Comparison of ENCODE assay signal across 1 cellular context in the genomic region with DNA sequence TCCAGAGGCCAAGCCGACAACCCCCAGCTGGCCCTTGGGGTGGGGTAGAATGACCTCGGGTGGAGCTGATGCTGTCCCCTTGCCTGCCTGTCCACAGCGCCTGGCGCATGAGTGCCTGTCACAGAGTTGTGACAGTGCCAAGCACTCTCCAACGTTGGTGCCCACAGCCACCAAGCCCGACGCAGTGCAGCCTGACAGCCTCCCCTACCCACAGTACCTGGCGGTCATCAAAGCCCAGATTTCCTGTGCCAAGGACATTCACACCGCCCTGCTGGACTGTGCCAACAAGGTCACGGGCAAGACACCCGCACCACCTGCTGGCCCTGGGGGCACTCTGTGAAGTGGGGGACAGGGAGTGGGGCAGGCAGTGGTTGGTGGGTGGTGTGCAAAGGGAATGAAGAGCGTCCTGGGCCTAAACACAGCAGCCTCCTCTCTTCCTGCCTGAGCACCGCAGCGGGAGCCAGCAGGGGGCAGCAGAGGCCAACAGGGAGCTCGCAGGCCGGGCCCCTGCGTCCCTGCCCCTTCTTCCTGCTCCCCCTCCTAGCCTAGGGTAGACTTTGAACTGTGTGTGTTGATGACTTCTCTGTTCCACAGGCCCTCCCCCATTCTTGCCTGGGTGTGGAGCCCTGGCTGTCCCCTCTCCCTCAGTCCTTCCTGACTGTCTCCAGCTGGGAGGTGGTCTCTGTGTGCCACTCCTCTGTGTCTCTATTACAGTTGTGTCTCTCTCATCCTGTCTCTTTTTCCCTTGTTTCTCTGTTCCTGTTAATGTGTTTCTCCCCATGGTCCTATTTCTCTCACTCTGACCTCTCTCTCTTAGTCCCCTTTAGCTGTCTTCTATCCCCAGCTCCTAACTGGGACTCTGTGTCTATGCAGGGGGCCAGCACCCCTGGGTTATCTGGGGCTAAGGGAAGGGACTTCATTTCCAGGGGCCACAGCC.
A peak's percentile ranks its signal among the peaks of the same experiment; 100 is the strongest.
TF ChIP-seq lines count a peak whose summit lies in the region.

No MANE protein-coding gene starts in this region.

TF ChIP-seq in GM12878, 131 proteins besides CTCF, POLR2A, EP300 and RAD21 (continued from another document):
- TF ChIP-seq, protein P1, sequence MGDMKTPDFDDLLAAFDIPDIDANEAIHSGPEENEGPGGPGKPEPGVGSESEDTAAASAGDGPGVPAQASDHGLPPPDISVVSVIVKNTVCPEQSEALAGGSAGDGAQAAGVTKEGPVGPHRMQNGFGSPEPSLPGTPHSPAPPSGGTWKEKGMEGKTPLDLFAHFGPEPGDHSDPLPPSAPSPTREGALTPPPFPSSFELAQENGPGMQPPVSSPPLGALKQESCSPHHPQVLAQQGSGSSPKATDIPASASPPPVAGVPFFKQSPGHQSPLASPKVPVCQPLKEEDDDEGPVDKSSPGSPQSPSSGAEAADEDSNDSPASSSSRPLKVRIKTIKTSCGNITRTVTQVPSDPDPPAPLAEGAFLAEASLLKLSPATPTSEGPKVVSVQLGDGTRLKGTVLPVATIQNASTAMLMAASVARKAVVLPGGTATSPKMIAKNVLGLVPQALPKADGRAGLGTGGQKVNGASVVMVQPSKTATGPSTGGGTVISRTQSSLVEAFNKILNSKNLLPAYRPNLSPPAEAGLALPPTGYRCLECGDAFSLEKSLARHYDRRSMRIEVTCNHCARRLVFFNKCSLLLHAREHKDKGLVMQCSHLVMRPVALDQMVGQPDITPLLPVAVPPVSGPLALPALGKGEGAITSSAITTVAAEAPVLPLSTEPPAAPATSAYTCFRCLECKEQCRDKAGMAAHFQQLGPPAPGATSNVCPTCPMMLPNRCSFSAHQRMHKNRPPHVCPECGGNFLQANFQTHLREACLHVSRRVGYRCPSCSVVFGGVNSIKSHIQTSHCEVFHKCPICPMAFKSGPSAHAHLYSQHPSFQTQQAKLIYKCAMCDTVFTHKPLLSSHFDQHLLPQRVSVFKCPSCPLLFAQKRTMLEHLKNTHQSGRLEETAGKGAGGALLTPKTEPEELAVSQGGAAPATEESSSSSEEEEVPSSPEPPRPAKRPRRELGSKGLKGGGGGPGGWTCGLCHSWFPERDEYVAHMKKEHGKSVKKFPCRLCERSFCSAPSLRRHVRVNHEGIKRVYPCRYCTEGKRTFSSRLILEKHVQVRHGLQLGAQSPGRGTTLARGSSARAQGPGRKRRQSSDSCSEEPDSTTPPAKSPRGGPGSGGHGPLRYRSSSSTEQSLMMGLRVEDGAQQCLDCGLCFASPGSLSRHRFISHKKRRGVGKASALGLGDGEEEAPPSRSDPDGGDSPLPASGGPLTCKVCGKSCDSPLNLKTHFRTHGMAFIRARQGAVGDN (IDR thresholded peaks at IDR 0.05) = peak; percentile 54
- peak; percentile 41; the same call in 1 of the 2 replicates for TF ChIP-seq PAX5 (IDR thresholded peaks at IDR 0.05; ENCODE audit: borderline replicate concordance, low read depth, low read length)
- peak; percentile 73 for TF ChIP-seq CHD2 (IDR thresholded peaks at IDR 0.05; ENCODE audit: borderline replicate concordance, low read depth, low read length)
- TF ChIP-seq ATF2 (IDR thresholded peaks at IDR 0.05; ENCODE audit: low read length) = no peak
- TF ChIP-seq TCF12 (IDR thresholded peaks at IDR 0.05; ENCODE audit: low read depth, low read length) = 0 out of 2 replicates have a peak, but pooled peaks have one; percentile 9
- TF ChIP-seq ZNF592 (IDR thresholded peaks at IDR 0.05) = peak; percentile 75; the same call in 1 of the 2 replicates
- TF ChIP-seq ZZZ3 (IDR thresholded peaks at IDR 0.05; ENCODE audit: control insufficient read depth, insufficient read length, low read depth) = no peak
- peak; percentile 57; the same call in 1 of the 2 replicates for TF ChIP-seq ATF7 (IDR thresholded peaks at IDR 0.05; ENCODE audit: low read depth)
- TF ChIP-seq, protein P2, sequence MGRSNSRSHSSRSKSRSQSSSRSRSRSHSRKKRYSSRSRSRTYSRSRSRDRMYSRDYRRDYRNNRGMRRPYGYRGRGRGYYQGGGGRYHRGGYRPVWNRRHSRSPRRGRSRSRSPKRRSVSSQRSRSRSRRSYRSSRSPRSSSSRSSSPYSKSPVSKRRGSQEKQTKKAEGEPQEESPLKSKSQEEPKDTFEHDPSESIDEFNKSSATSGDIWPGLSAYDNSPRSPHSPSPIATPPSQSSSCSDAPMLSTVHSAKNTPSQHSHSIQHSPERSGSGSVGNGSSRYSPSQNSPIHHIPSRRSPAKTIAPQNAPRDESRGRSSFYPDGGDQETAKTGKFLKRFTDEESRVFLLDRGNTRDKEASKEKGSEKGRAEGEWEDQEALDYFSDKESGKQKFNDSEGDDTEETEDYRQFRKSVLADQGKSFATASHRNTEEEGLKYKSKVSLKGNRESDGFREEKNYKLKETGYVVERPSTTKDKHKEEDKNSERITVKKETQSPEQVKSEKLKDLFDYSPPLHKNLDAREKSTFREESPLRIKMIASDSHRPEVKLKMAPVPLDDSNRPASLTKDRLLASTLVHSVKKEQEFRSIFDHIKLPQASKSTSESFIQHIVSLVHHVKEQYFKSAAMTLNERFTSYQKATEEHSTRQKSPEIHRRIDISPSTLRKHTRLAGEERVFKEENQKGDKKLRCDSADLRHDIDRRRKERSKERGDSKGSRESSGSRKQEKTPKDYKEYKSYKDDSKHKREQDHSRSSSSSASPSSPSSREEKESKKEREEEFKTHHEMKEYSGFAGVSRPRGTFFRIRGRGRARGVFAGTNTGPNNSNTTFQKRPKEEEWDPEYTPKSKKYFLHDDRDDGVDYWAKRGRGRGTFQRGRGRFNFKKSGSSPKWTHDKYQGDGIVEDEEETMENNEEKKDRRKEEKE (IDR thresholded peaks at IDR 0.05) = no peak
- no peak for TF ChIP-seq NRF1 (conservative IDR thresholded peaks at IDR 0.05; ENCODE audit: low read depth, low read length)
- peak; percentile 13; the same call in 1 of the 2 replicates for TF ChIP-seq SPI1 (IDR thresholded peaks at IDR 0.05; ENCODE audit: borderline replicate concordance, insufficient read depth, low read depth, low read length)
- TF ChIP-seq IKZF1 (conservative IDR thresholded peaks at IDR 0.05) = peak; percentile 52
- TF ChIP-seq SIN3A (IDR thresholded peaks at IDR 0.05; ENCODE audit: low read depth, low read length) = peak; percentile 68; the same call in 1 of the 2 replicates
- peak; percentile 83 for TF ChIP-seq YY1 (IDR thresholded peaks at IDR 0.05; ENCODE audit: low read depth, low read length)
- TF ChIP-seq MLLT1 (IDR thresholded peaks at IDR 0.05) = peak; percentile 89
- no peak for TF ChIP-seq CREM (IDR thresholded peaks at IDR 0.05; ENCODE audit: low read depth)
- no peak for TF ChIP-seq SUZ12 (IDR thresholded peaks at IDR 0.05; ENCODE audit: unreplicated experiment)
- TF ChIP-seq, protein P3, sequence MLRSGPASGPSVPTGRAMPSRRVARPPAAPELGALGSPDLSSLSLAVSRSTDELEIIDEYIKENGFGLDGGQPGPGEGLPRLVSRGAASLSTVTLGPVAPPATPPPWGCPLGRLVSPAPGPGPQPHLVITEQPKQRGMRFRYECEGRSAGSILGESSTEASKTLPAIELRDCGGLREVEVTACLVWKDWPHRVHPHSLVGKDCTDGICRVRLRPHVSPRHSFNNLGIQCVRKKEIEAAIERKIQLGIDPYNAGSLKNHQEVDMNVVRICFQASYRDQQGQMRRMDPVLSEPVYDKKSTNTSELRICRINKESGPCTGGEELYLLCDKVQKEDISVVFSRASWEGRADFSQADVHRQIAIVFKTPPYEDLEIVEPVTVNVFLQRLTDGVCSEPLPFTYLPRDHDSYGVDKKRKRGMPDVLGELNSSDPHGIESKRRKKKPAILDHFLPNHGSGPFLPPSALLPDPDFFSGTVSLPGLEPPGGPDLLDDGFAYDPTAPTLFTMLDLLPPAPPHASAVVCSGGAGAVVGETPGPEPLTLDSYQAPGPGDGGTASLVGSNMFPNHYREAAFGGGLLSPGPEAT (IDR thresholded peaks at IDR 0.05; ENCODE audit: low read depth) = peak; percentile 54; the same call in 1 of the 2 replicates
- TF ChIP-seq BRCA1 (IDR thresholded peaks at IDR 0.05; ENCODE audit: low read depth, low read length) = no peak
- TF ChIP-seq, protein P4, sequence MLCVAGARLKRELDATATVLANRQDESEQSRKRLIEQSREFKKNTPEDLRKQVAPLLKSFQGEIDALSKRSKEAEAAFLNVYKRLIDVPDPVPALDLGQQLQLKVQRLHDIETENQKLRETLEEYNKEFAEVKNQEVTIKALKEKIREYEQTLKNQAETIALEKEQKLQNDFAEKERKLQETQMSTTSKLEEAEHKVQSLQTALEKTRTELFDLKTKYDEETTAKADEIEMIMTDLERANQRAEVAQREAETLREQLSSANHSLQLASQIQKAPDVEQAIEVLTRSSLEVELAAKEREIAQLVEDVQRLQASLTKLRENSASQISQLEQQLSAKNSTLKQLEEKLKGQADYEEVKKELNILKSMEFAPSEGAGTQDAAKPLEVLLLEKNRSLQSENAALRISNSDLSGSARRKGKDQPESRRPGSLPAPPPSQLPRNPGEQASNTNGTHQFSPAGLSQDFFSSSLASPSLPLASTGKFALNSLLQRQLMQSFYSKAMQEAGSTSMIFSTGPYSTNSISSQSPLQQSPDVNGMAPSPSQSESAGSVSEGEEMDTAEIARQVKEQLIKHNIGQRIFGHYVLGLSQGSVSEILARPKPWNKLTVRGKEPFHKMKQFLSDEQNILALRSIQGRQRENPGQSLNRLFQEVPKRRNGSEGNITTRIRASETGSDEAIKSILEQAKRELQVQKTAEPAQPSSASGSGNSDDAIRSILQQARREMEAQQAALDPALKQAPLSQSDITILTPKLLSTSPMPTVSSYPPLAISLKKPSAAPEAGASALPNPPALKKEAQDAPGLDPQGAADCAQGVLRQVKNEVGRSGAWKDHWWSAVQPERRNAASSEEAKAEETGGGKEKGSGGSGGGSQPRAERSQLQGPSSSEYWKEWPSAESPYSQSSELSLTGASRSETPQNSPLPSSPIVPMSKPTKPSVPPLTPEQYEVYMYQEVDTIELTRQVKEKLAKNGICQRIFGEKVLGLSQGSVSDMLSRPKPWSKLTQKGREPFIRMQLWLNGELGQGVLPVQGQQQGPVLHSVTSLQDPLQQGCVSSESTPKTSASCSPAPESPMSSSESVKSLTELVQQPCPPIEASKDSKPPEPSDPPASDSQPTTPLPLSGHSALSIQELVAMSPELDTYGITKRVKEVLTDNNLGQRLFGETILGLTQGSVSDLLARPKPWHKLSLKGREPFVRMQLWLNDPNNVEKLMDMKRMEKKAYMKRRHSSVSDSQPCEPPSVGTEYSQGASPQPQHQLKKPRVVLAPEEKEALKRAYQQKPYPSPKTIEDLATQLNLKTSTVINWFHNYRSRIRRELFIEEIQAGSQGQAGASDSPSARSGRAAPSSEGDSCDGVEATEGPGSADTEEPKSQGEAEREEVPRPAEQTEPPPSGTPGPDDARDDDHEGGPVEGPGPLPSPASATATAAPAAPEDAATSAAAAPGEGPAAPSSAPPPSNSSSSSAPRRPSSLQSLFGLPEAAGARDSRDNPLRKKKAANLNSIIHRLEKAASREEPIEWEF (IDR thresholded peaks at IDR 0.05; ENCODE audit: insufficient replicate concordance, low read depth, low read length) = no peak
- TF ChIP-seq IRF4 (IDR thresholded peaks at IDR 0.05; ENCODE audit: low read depth, low read length) = no peak; the same call in 1 of the 2 replicates
- TF ChIP-seq SMC3 (IDR thresholded peaks at IDR 0.05; ENCODE audit: borderline replicate concordance, low read length) = peak; percentile 100
